Comparison of ENCODE assay signal across 8 cellular contexts in the genomic region with DNA sequence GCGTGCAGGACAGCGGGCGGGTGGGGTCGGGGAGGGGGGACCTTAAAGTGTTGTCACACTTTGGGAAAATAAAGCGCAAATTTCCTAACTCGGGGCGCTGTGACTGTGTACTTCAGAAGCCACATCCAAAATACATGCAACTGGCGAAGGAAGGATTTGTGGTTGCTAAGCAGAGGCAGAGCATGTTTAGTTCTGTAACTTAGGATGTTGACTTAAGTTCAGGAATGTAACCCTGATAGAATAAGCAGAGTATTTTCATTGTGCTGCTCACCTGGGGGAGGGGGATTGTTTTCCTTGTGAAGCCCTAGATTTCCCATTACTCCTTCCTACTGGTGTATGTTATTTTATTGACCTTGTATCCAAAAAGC. TPM values are rescaled to one million over a fixed set of nuclear protein-coding genes. Genes with fewer than 3 reads are reported as not detected.
A peak's percentile ranks its signal among the peaks of the same experiment; 100 is the strongest.
DNase-seq lines count a peak whose midpoint lies in the region; ATAC-seq, FAIRE-seq and TF ChIP-seq lines count a peak whose summit lies in the region.

No MANE protein-coding gene starts in this region.

- H3K4me2 ChIP-seq in OCI-LY7 (ENCODE audit: low read length), result peak overlapping the region; percentile 80

- H3K27me3 ChIP-seq in endocrine pancreas (ENCODE audit: control insufficient read depth, insufficient read depth, low read length), result no peaks in the 10 kb centered on the region
- no peaks in the 10 kb centered on the region for H3K27me3 ChIP-seq in naive thymus-derived CD4-positive, alpha-beta T cell (ENCODE audit: control insufficient read depth in 2 of 2, insufficient read depth in 2 of 2, low read length in 2 of 2)

- no TSS peak for BruUV-seq in OCI-LY7 (replicated peaks; lab: Mats Ljungman, UMichigan)

- peaks cover 15% of the 10 kb centered on the region; the same call in 1 of the 2 replicates for H3K36me3 ChIP-seq in OCI-LY7 (ENCODE audit: insufficient read depth, low read length)
- H3K36me3 ChIP-seq in endocrine pancreas (ENCODE audit: control insufficient read depth, insufficient read depth, low read length), result no peaks in the 10 kb centered on the region
- H3K36me3 ChIP-seq in naive thymus-derived CD4-positive, alpha-beta T cell (ENCODE audit: control insufficient read depth in 2 of 3, insufficient read depth in 3 of 3, low read length in 3 of 3), result peaks cover 0 to 4% (median 0%) of the 10 kb centered on the region in 3 experiments

- H2AFZ ChIP-seq in OCI-LY7 (ENCODE audit: low read length), result peak overlapping the region; percentile 51; the same call in 1 of the 2 replicates

- H3K27ac ChIP-seq in OCI-LY7 (ENCODE audit: low read depth, low read length, poor library complexity, severe bottlenecking), result peak overlapping the region; percentile 49
- H3K27ac ChIP-seq in naive thymus-derived CD4-positive, alpha-beta T cell (ENCODE audit: low read depth, low read length), result peak overlapping the region; percentile 60

- peaks cover 0 to 22% (median 0%) of the 10 kb centered on the region in 5 donors for H3K27me3 Mint-ChIP-seq in naive thymus-derived CD4-positive, alpha-beta T cell

- peak; percentile 74 for FAIRE-seq in GM19239 (lab: Jason Lieb, UNC)

- ATAC-seq in naive thymus-derived CD4-positive, alpha-beta T cell, result no peak
- ATAC-seq in GM19351 (IDR thresholded peaks at IDR 0.05; ENCODE audit: unreplicated experiment), result no peak

- H3K27ac Mint-ChIP-seq in naive thymus-derived CD4-positive, alpha-beta T cell, result peak overlapping the region; percentile 64 to 93 (median 85)

- peak overlapping the region; percentile 81 to 96 (median 86) for H3K4me3 Mint-ChIP-seq in naive thymus-derived CD4-positive, alpha-beta T cell

- H3K9me3 ChIP-seq in OCI-LY7 (ENCODE audit: low read length), result no peaks in the 10 kb centered on the region
- H3K9me3 ChIP-seq in endocrine pancreas (ENCODE audit: control insufficient read depth, low read length), result no peaks in the 10 kb centered on the region
- no peaks in the 10 kb centered on the region for H3K9me3 ChIP-seq in naive thymus-derived CD4-positive, alpha-beta T cell (ENCODE audit: control insufficient read depth in 2 of 3, low read length in 3 of 3)

- peaks cover 45% of the 10 kb centered on the region for H3K79me2 ChIP-seq in OCI-LY7 (ENCODE audit: insufficient read depth, low read depth, low read length)

- H3K36me3 Mint-ChIP-seq in naive thymus-derived CD4-positive, alpha-beta T cell, result peaks cover 0 to 17% (median 0%) of the 10 kb centered on the region in 5 donors

- no peak overlapping the region for H3K9ac ChIP-seq in endocrine pancreas (ENCODE audit: control insufficient read depth, insufficient read depth, low read length)

- TF ChIP-seq CTCF in OCI-LY7 (conservative IDR thresholded peaks at IDR 0.05; ENCODE audit: low read length), result no peak

- peak overlapping the region; percentile 62 for H3K4me3 ChIP-seq in OCI-LY7 (ENCODE audit: low read depth, low read length, poor library complexity, severe bottlenecking)
- H3K4me3 ChIP-seq in endocrine pancreas (ENCODE audit: control insufficient read depth, insufficient read depth, low read length), result peak overlapping the region; percentile 34
- peak overlapping the region; percentile 1 for H3K4me3 ChIP-seq in naive thymus-derived CD4-positive, alpha-beta T cell (ENCODE audit: low read length)

- POLR2A ChIA-PET in OCI-LY7 (lab: Charles Lee), result interaction anchor here (0.6 to 2.8 kb wide), 6 partner anchors 11 to 227 kb away, joined by 3 to 20 read pairs (median 5); no protein-coding TSS in a partner anchor
- POLR2A ChIA-PET in naive thymus-derived CD4-positive, alpha-beta T cell (lab: Charles Lee), result interaction anchor here (0.7 to 2.0 kb wide), 6 partner anchors 26 to 214 kb away, joined by 3 to 8 read pairs (median 4); a partner anchor contains a TSS

- no peak for DNase-seq in GM19239 (ENCODE audit: insufficient read length, low spot score)
- no peak for DNase-seq in OCI-LY7 (ENCODE audit: low spot score)
- DNase-seq in naive thymus-derived CD4-positive, alpha-beta T cell, result no peak
- DNase-seq in posterior cingulate gyrus, result no peak
- DNase-seq in cerebellum (ENCODE audit: low spot score), result no peak
- no peak for DNase-seq in DMS 273 treated with DMSO at 0.1 percent for 48 hours (lab: John Stamatoyannopoulos, UW)

- H3K9me3 Mint-ChIP-seq in naive thymus-derived CD4-positive, alpha-beta T cell, result no peaks in the 10 kb centered on the region

- CTCF ChIA-PET in OCI-LY7 (lab: Charles Lee; ENCODE audit: unreplicated experiment), result interaction anchor here (1.1 to 5.1 kb wide), 2 partner anchors 196 to 209 kb away, joined by 5 to 22 read pairs; no protein-coding TSS in a partner anchor
- CTCF ChIA-PET in naive thymus-derived CD4-positive, alpha-beta T cell (lab: Charles Lee), result interaction anchor here (0.6 to 6.1 kb wide), 15 partner anchors 9 to 341 kb away, joined by 3 to 110 read pairs (median 5); a partner anchor contains a TSS

- H3K9me2 ChIP-seq in OCI-LY7 (ENCODE audit: insufficient read depth, low read length), result no peaks in the 10 kb centered on the region

- peaks cover 41% of the 10 kb centered on the region for H3K4me1 ChIP-seq in OCI-LY7 (ENCODE audit: insufficient read depth, low read length, poor library complexity, severe bottlenecking)
- no peaks in the 10 kb centered on the region for H3K4me1 ChIP-seq in endocrine pancreas (ENCODE audit: control insufficient read depth, insufficient read depth, low read length)
- peaks cover 30 to 36% of the 10 kb centered on the region in 2 donors for H3K4me1 ChIP-seq in naive thymus-derived CD4-positive, alpha-beta T cell (ENCODE audit: control insufficient read depth in 2 of 2, insufficient read depth in 2 of 2, low read length in 2 of 2)

- no peaks in the 10 kb centered on the region; the same call in 1 of the 2 replicates for H4K20me1 ChIP-seq in OCI-LY7 (ENCODE audit: insufficient read depth, low read length)

- peaks cover 24 to 59% (median 46%) of the 10 kb centered on the region in 7 donors for H3K4me1 Mint-ChIP-seq in naive thymus-derived CD4-positive, alpha-beta T cell

- intact Hi-C loops in OCI-LY7 (cut with micrococcal nuclease; ENCODE audit: unreplicated experiment) (loop anchor here (1.0 to 5.0 kb wide), 4 partner anchors 97 to 282 kb away; a partner anchor contains a TSS), posterior cingulate gyrus (cut with DNase I) (loop anchor here (5.0 to 10.0 kb wide), 4 partner anchors 37 to 112 kb away; a partner anchor contains a TSS)
- intact Hi-C loops in naive thymus-derived CD4-positive, alpha-beta T cell (cut with micrococcal nuclease), result loop anchor here (1.0 to 10.0 kb wide), 14 partner anchors 47 to 750 kb away; a partner anchor contains a TSS

RNA-seq across cellular contexts. Expression of a gene that starts 0.5 kb away (rescaled TPM):
- total RNA-seq in OCI-LY7 (2014; rRNA removed; shearing (Covaris generic)), result 37.6 and 56.6 TPM in 2 replicates
- 50.5 and 58.5 TPM in 2 replicates for total RNA-seq in OCI-LY7 (2022)
- total RNA-seq in naive thymus-derived CD4-positive, alpha-beta T cell, result 10 to 100 TPM; 25.5 to 51.5 (median 28.6) TPM
- polyA plus RNA-seq in naive thymus-derived CD4-positive, alpha-beta T cell, result 10 to 100 TPM in 1 of 2 donors, 1 to 10 TPM in 1; 3.9 to 18.8 TPM
- total RNA-seq in cerebellum, result 35.2 TPM

RNA-seq across cellular contexts. Expression of a gene that starts 47.0 kb away (rescaled TPM):
- 27.5 and 37.7 TPM in 2 replicates for total RNA-seq in OCI-LY7 (2014; rRNA removed; shearing (Covaris generic))
- total RNA-seq in OCI-LY7 (2022), result 32.4 and 35.0 TPM in 2 replicates
- total RNA-seq in naive thymus-derived CD4-positive, alpha-beta T cell, result 10 to 100 TPM; 11.5 to 23.0 (median 21.0) TPM
- polyA plus RNA-seq in naive thymus-derived CD4-positive, alpha-beta T cell, result 10 to 100 TPM; 22.0 to 38.1 TPM
- 53.9 TPM for total RNA-seq in cerebellum

RNA-seq across cellular contexts. Expression of a gene that starts 56.9 kb away (rescaled TPM):
- total RNA-seq in OCI-LY7 (2014; rRNA removed; shearing (Covaris generic)), result 9.7 and 12.7 TPM in 2 replicates
- total RNA-seq in OCI-LY7 (2022), result 14.0 and 17.9 TPM in 2 replicates
- 10 to 100 TPM in 3 of 5 experiments, 1 to 10 TPM in 2; 7.0 to 17.5 (median 14.5) TPM for total RNA-seq in naive thymus-derived CD4-positive, alpha-beta T cell
- polyA plus RNA-seq in naive thymus-derived CD4-positive, alpha-beta T cell, result 10 to 100 TPM; 12.2 to 14.2 TPM
- 13.9 TPM for total RNA-seq in cerebellum

Comparison
In these comparisons a context has a peak if more than half of its experiments do, and no peak if none do; other contexts are left out.
1. H3K4me3 ChIP-seq: peak in every context shown above with its lines; median percentile 62 in OCI-LY7; 34 in endocrine pancreas; 1 in naive thymus-derived CD4-positive, alpha-beta T cell.